ENCODE assay signal across 12 cellular contexts in genomic region chr18:48901145-48902022, GRCh38. TPM values are rescaled to one million over a fixed set of nuclear protein-coding genes. Genes with fewer than 3 reads are reported as not detected.
A peak's percentile ranks its signal among the peaks of the same experiment; 100 is the strongest.
DNase-seq lines count a peak whose midpoint lies in the region; ATAC-seq and TF ChIP-seq lines count a peak whose summit lies in the region.
"Had no signal": no experiment of that assay in that cellular context is flagged by ENCODE, and none has a peak within 500 bp of the region (broad histone marks: within the 10 kb centered on the region; RNA-seq: fewer than 3 reads in every experiment).

No MANE protein-coding gene starts in this region.

- H3K56ac ChIP-seq in mesendoderm (ENCODE audit: low read length): no peak overlapping the region

- no peak overlapping the region for H2AK5ac ChIP-seq in mesendoderm (ENCODE audit: low read length)

- peak overlapping the region; percentile 24 for H3K23ac ChIP-seq in mesendoderm (ENCODE audit: low read length)

- no peak for ATAC-seq in thoracic aorta (ENCODE audit: insufficient number of reproducible peaks, low FRiP score, low read depth)
- no peak for ATAC-seq in GM19463 (IDR thresholded peaks at IDR 0.05; ENCODE audit: unreplicated experiment)
- ATAC-seq: T-helper 17 cell had no signal

- H3K4me3 ChIP-seq in mesendoderm (ENCODE audit: low read length) (no peak overlapping the region), thoracic aorta (no peak overlapping the region)

- H3K9ac ChIP-seq in mesendoderm (ENCODE audit: low read length): no peak overlapping the region

- H3K4me1 ChIP-seq in mesendoderm (ENCODE audit: control insufficient read depth, low read depth, low read length) (no peaks in the 10 kb centered on the region), thoracic aorta (ENCODE audit: control insufficient read depth in 1 of 2, low read depth in 2 of 2) (peaks cover 27 to 45% of the 10 kb centered on the region in 2 donors)

- TF ChIP-seq CTCF in RWPE1 (conservative IDR thresholded peaks at IDR 0.05; ENCODE audit: low read depth): no peak
- no peak for TF ChIP-seq CTCF in thoracic aorta (IDR thresholded peaks at IDR 0.05)

- no peaks in the 10 kb centered on the region for H3K9me3 ChIP-seq in thoracic aorta

- H3K36me3 ChIP-seq in mesendoderm (ENCODE audit: control insufficient read depth, insufficient read depth, low read length) (no peaks in the 10 kb centered on the region), thoracic aorta (no peaks in the 10 kb centered on the region)

- CTCF ChIA-PET in RWPE1 (lab: Yijun Ruan, JAX): interaction anchor here (0.6 kb wide), 2 partner anchors 17 to 624 kb away, joined by 3 read pairs; no protein-coding TSS in a partner anchor

- H3K27me3 ChIP-seq in mesendoderm (ENCODE audit: insufficient read depth, low read length, poor library complexity) (no peaks in the 10 kb centered on the region), thoracic aorta (replicated peaks; ENCODE audit: insufficient read depth) (no peaks in the 10 kb centered on the region)

- H3K27ac ChIP-seq in RWPE1 (peak overlapping the region; percentile 74), cingulate gyrus (ENCODE audit: low read depth, low read length) (peak overlapping the region; percentile 32), mesendoderm (ENCODE audit: low read depth, low read length) (no peak overlapping the region), thoracic aorta (peak overlapping the region; percentile 96 to 98)

- DNase-seq in RWPE1 (ENCODE audit: low spot score) (no peak), mesendoderm (no peak), thoracic aorta (ENCODE audit: low spot score) (no peak), COLO829 (ENCODE audit: low spot score) (no peak), NCI-H187 (lab: John Stamatoyannopoulos, UW) (no peak)
- DNase-seq: activated CD4-positive, alpha-beta memory T cell treated with anti-CD3 and anti-CD28 coated beads for 36 hours; activated naive CD4-positive, alpha-beta T cell treated with Interleukin-2 at 50 U/mL for 16 hours; NCI-H2107; stimulated activated CD4-positive, alpha-beta T cell treated with anti-CD3 and anti-CD28 coated beads, Interleukin-1b, Interleukin-23, amount 100 ng/mL, for 48 hours; T-helper 17 cell had no signal

- no peak overlapping the region for H4K5ac ChIP-seq in mesendoderm (ENCODE audit: low read length)

- POLR2A ChIA-PET in RWPE1 (lab: Yijun Ruan, JAX; ENCODE audit: low non-redundant PET): no interaction called here

- no peak overlapping the region for H3K4me2 ChIP-seq in mesendoderm (ENCODE audit: low read length)

- H2BK120ac ChIP-seq in mesendoderm (ENCODE audit: low read depth, low read length): no peak overlapping the region

- WGBS in mesendoderm (ENCODE audit: extremely low coverage, insufficient coverage, low lambda C conversion rate): no CpG with 5 or more reads among the region's 4 CpGs

- H3K79me1 ChIP-seq in mesendoderm (ENCODE audit: low read length): no peaks in the 10 kb centered on the region

- H3K4ac ChIP-seq in mesendoderm (ENCODE audit: low read depth, low read length): no peak overlapping the region

- H4K8ac ChIP-seq in mesendoderm (ENCODE audit: low read depth, low read length): no peak overlapping the region

- no peaks in the 10 kb centered on the region for H3K79me2 ChIP-seq in mesendoderm (ENCODE audit: control insufficient read depth, insufficient read depth, low read length)

- H2BK15ac ChIP-seq in mesendoderm (replicated peaks; ENCODE audit: low read depth): no peak overlapping the region

- H2BK5ac ChIP-seq in mesendoderm (ENCODE audit: low read length): no peak overlapping the region

- no peak overlapping the region for H3K18ac ChIP-seq in mesendoderm (ENCODE audit: low read length)

RNA-seq across cellular contexts. Expression of gene SMAD7, which starts 49.4 kb away (rescaled TPM):
- 25.8 TPM for polyA plus RNA-seq in mesendoderm (2013, experiment 1 of 2)
- 23.8 TPM for polyA plus RNA-seq in mesendoderm (2013, experiment 2 of 2)
- total RNA-seq in thoracic aorta: 100 to 1,000 TPM in 1 of 2 donors, 10 to 100 TPM in 1; 80.8 to 107 TPM
